9 cellular contexts compared by ENCODE assay signal in genomic region chr1:222546548-222547259, GRCh38.
DNase-seq lines count a peak whose midpoint lies in the region; ATAC-seq lines count a peak whose summit lies in the region.
"Had no signal": no experiment of that assay in that cellular context is flagged by ENCODE, and none has a peak within 500 bp of the region (broad histone marks: within the 10 kb centered on the region; RNA-seq: fewer than 3 reads in every experiment).

No MANE protein-coding gene starts in this region.

- DNase-seq in DMS53 (lab: John Stamatoyannopoulos, UW) (peak; percentile 28), DMS53 treated with DMSO at 0.1 percent for 48 hours (lab: John Stamatoyannopoulos, UW; ENCODE audit: unreplicated experiment) (no peak), NCI-H446 (lab: John Stamatoyannopoulos, UW) (peak; percentile 57 to 69), ecto neural progenitor cell (ENCODE audit: low spot score) (peak; percentile 63), skeletal muscle cell (ENCODE audit: low read depth) (peak; percentile 69), inferior parietal cortex (ENCODE audit: extremely low spot score) (no peak)
- DNase-seq in effector memory CD8-positive, alpha-beta T cell = no peak

- H3K4me3 Mint-ChIP-seq in effector memory CD8-positive, alpha-beta T cell = no peak overlapping the region

- H3K4me1 Mint-ChIP-seq in effector memory CD8-positive, alpha-beta T cell (ENCODE audit: low read depth in 2 of 2) = no peaks in the 10 kb centered on the region

- H3K4me3 ChIP-seq in skeletal muscle cell (ENCODE audit: low read depth, low read length) = peak overlapping the region; percentile 21
- H3K4me3 ChIP-seq: dorsolateral prefrontal cortex had no signal

- H3K27ac Mint-ChIP-seq in effector memory CD8-positive, alpha-beta T cell = no peak overlapping the region

- no peak for ATAC-seq in GM19455 (IDR thresholded peaks at IDR 0.05; ENCODE audit: unreplicated experiment)
- ATAC-seq in effector memory CD8-positive, alpha-beta T cell (replicated peaks) = no peak

- H3K9me3 Mint-ChIP-seq in effector memory CD8-positive, alpha-beta T cell = no peaks in the 10 kb centered on the region

- H3K27me3 Mint-ChIP-seq in effector memory CD8-positive, alpha-beta T cell = peaks cover 25 to 56% of the 10 kb centered on the region in 2 donors

- H3K36me3 Mint-ChIP-seq in effector memory CD8-positive, alpha-beta T cell (ENCODE audit: insufficient read depth) = no peaks in the 10 kb centered on the region

Comparison
In these comparisons a context has a peak if more than half of its experiments do, and no peak if none do; other contexts are left out.
1. DNase-seq: peak in DMS53 (single experiment), NCI-H446 (2 of 2), ecto neural progenitor cell (single experiment) and skeletal muscle cell (single experiment); none in DMS53 treated with DMSO at 0.1 percent for 48 hours (single experiment), inferior parietal cortex (single experiment) and effector memory CD8-positive, alpha-beta T cell (0 of 3).